18 cellular contexts compared by ENCODE assay signal in the genomic region with DNA sequence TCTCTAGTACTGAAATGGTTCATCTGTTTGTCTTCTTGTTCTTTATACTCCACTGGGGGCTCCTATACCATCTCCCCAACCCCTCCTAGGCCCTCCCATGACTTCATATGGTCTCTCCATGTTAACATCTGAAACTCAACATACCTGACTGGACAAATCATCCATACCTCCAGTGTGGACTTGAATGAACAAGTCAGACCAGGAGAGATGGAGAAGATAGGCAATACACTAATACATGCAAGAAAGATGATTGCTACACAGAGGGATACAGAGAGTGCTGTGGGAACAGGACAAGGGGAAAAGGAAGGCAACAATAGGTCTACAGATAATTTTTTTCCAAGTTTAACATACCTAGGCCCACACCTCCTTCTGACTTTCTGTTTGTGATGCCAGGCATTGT.
DNase-seq lines count a peak whose midpoint lies in the region; FAIRE-seq and TF ChIP-seq lines count a peak whose summit lies in the region.
"Had no signal": no experiment of that assay in that cellular context is flagged by ENCODE, and none has a peak within 500 bp of the region (broad histone marks: within the 10 kb centered on the region; RNA-seq: fewer than 3 reads in every experiment).

No MANE protein-coding gene starts in this region.

- H3K27ac ChIP-seq in mammary epithelial cell (ENCODE audit: insufficient read depth, low read depth, low read length) (peak overlapping the region; percentile 60), breast epithelium (no peak overlapping the region), epithelial cell of prostate (peak overlapping the region; percentile 7), keratinocyte (ENCODE audit: control insufficient read depth, insufficient read depth, low read length) (peak overlapping the region; percentile 35)
- H3K27ac ChIP-seq: 22Rv1, A549, C4-2B had no signal

- intact Hi-C loops in mammary epithelial cell (cut with micrococcal nuclease) (loop anchor here (5.0 kb wide), 1 partner anchor 42 kb away; no protein-coding TSS in a partner anchor), breast epithelium (cut with DNase I; ENCODE audit: low total_unique reads) (no loop called here)

- no peaks in the 10 kb centered on the region for H3K9me3 ChIP-seq in mammary epithelial cell (replicated peaks; ENCODE audit: insufficient read depth, low read length)
- H3K9me3 ChIP-seq in breast epithelium, result no peaks in the 10 kb centered on the region
- H3K9me3 ChIP-seq in keratinocyte (ENCODE audit: control insufficient read depth, low read depth, low read length), result no peaks in the 10 kb centered on the region
- H3K9me3 ChIP-seq: A549, Caco-2 had no signal

- H3K27me3 ChIP-seq in mammary epithelial cell (ENCODE audit: insufficient read depth, low read length) (no peaks in the 10 kb centered on the region), breast epithelium (no peaks in the 10 kb centered on the region), keratinocyte (ENCODE audit: control insufficient read depth, extremely low read depth, insufficient read depth, low read length) (no peaks in the 10 kb centered on the region)

- H3K4me3 ChIP-seq in mammary epithelial cell (replicated peaks in 1 of 3; ENCODE audit: insufficient read depth in 1 of 3, low read depth in 2 of 3, low read length in 3 of 3) (no peak overlapping the region), breast epithelium (no peak overlapping the region), keratinocyte (ENCODE audit: control insufficient read depth in 2 of 3, extremely low read depth in 1 of 3, insufficient read depth in 2 of 3, low read depth in 1 of 3, low read length in 3 of 3) (no peak overlapping the region)
- H3K4me3 ChIP-seq: A549, GM12878 had no signal

- dilution Hi-C loops in mammary epithelial cell (cut with HindIII; ENCODE audit: low sequenced_read_pairs) (no loop called here), keratinocyte (cut with MboI; ENCODE audit: extremely low pct_ligation_motif_present, low sequenced_read_pairs) (no loop called here)

- in situ Hi-C loops in mammary epithelial cell (cut with MboI; ENCODE audit: low sequenced_read_pairs in 2 of 2), result no loop called here

- DNase-seq in mammary epithelial cell, result peak; percentile 91
- no peak for DNase-seq in breast epithelium (ENCODE audit: low spot score in 2 of 2)
- DNase-seq in epithelial cell of prostate (ENCODE audit: low read depth, low spot score), result peak; percentile 95
- DNase-seq in keratinocyte (ENCODE audit: low read depth, low spot score), result peak; percentile 63
- DNase-seq in NCI-H1436 (lab: John Stamatoyannopoulos, UW), result no peak
- no peak for DNase-seq in SW 1271 (lab: John Stamatoyannopoulos, UW)
- DNase-seq in RPMI8226, result no peak
- DNase-seq: AML-193; Caco-2; CD4-positive, alpha-beta T cell; DMS79; GDM1; HCEC 1CT had no signal

- H2AFZ ChIP-seq in mammary epithelial cell (ENCODE audit: low read depth, low read length) (no peak overlapping the region), keratinocyte (ENCODE audit: control insufficient read depth, low read length) (peak overlapping the region; percentile 5)

- H4K20me1 ChIP-seq in mammary epithelial cell (ENCODE audit: insufficient read depth, low read length), result no peaks in the 10 kb centered on the region
- H4K20me1 ChIP-seq in keratinocyte (ENCODE audit: control insufficient read depth, extremely low read depth, insufficient read depth, low read length), result no peaks in the 10 kb centered on the region

- H3K4me2 ChIP-seq in mammary epithelial cell (ENCODE audit: insufficient read depth, low read depth, low read length), result peak overlapping the region; percentile 29
- H3K4me2 ChIP-seq in keratinocyte (ENCODE audit: control insufficient read depth, extremely low read depth, insufficient read depth, low read depth, low read length), result peak overlapping the region; percentile 50
- H3K4me2 ChIP-seq: A549 had no signal

- H3K79me2 ChIP-seq in mammary epithelial cell (ENCODE audit: insufficient read depth, low read length) (peaks cover 16% of the 10 kb centered on the region), keratinocyte (ENCODE audit: control insufficient read depth, insufficient read depth, low read length) (peaks cover 2% of the 10 kb centered on the region)

- peak; percentile 92 for FAIRE-seq in keratinocyte (lab: Jason Lieb, UNC)
- FAIRE-seq: A549, D721Med, GM12878 had no signal

- CTCF ChIA-PET in mammary epithelial cell (lab: Charles Lee; ENCODE audit: low non-redundant PET), result no interaction called here

- H3K9me1 ChIP-seq in keratinocyte (ENCODE audit: control insufficient read depth, extremely low read depth, insufficient read depth, low read length), result no peaks in the 10 kb centered on the region

- TF ChIP-seq CTCF in mammary epithelial cell (conservative IDR thresholded peaks at IDR 0.05 in 1 of 2, IDR thresholded peaks at IDR 0.05 in 1 of 2; ENCODE audit: extremely low read depth in 1 of 2, insufficient read depth in 1 of 2, low read depth in 1 of 2, low read length in 2 of 2), result no peak
- no peak for TF ChIP-seq CTCF in breast epithelium (IDR thresholded peaks at IDR 0.05)
- no peak for TF ChIP-seq CTCF in keratinocyte (optimal IDR thresholded peaks at IDR 0.05 in 1 of 3, IDR thresholded peaks at IDR 0.05 in 1 of 3, conservative IDR thresholded peaks at IDR 0.05 in 1 of 3; ENCODE audit: extremely low read depth in 1 of 3, insufficient read depth in 2 of 3, low read length in 3 of 3)

- H3K9ac ChIP-seq in mammary epithelial cell (ENCODE audit: insufficient read depth, low read length), result peak overlapping the region; percentile 15
- H3K9ac ChIP-seq in keratinocyte (ENCODE audit: control insufficient read depth, extremely low read depth, insufficient read depth, low read length), result peak overlapping the region; percentile 26

- H3K36me3 ChIP-seq in mammary epithelial cell (ENCODE audit: insufficient read depth, low read length) (peaks cover 4% of the 10 kb centered on the region), breast epithelium (no peaks in the 10 kb centered on the region), keratinocyte (ENCODE audit: control insufficient read depth in 2 of 2, extremely low read depth in 1 of 2, insufficient read depth in 2 of 2, low read length in 2 of 2) (peaks cover 0 to 2% of the 10 kb centered on the region in 2 experiments)

- H3K4me1 ChIP-seq in mammary epithelial cell (ENCODE audit: insufficient read depth, low read length) (peaks cover 11% of the 10 kb centered on the region), breast epithelium (no peaks in the 10 kb centered on the region), keratinocyte (ENCODE audit: control insufficient read depth, extremely low read depth, insufficient read depth, low read length) (peaks cover 15% of the 10 kb centered on the region)
- H3K4me1 ChIP-seq: A549, Caco-2 had no signal

- no peak for TF ChIP-seq POLR2A in breast epithelium (IDR thresholded peaks at IDR 0.05)

- BruUV-seq in mammary epithelial cell (replicated peaks; lab: Mats Ljungman, UMichigan), result no TSS peak

Comparison
In these comparisons a context has a peak if more than half of its experiments do, and no peak if none do; other contexts are left out.
1. DNase-seq: peak in mammary epithelial cell (single experiment), epithelial cell of prostate (single experiment) and keratinocyte (single experiment); none in breast epithelium (0 of 2), NCI-H1436 (single experiment), SW 1271 (0 of 2) and RPMI8226 (single experiment).
2. H3K27ac ChIP-seq: peak in mammary epithelial cell (single experiment), epithelial cell of prostate (single experiment) and keratinocyte (single experiment); none in breast epithelium (0 of 2).